In the genomic region with DNA sequence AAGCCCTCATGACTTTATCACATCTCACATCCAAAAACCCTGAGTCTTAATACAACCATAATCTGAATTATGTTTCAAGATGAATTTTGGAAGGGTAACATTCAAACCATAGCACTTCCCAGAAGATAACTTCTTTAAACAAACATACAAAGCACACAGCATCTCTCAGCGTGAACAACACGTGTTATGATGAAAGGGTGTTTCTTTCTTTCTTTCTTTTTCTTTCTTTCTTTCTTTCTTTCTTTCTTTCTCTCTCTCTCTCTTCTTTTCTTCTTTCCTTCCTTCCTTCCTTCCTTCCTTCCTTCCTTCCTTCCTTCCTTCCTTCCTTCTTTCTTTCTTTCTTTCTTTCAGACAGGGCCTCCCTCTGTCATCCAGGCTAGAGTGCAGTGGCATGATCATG, we compare ENCODE assay signal across 8 cellular contexts. TPM values are rescaled to one million over a fixed set of nuclear protein-coding genes. Genes with fewer than 3 reads are reported as not detected.
DNase-seq lines count a peak whose midpoint lies in the region; ATAC-seq and TF ChIP-seq lines count a peak whose summit lies in the region.
"Not testable (repeated sequence)": the region's sequence is repeated elsewhere in the genome, so short reads cannot be mapped to it uniquely, and the experiment has no call there.

No MANE protein-coding gene starts in this region.

- intact Hi-C loops in activated CD4-positive, alpha-beta memory T cell treated with anti-CD3 and anti-CD28 coated beads for 36 hours (cut with micrococcal nuclease) = loop anchor here (10.0 kb wide), 1 partner anchor 526 kb away; the partner anchor contains the start of gene PPP4R1
- intact Hi-C loops in activated naive CD4-positive, alpha-beta T cell treated with anti-CD3 and anti-CD28 coated beads for 36 hours (cut with micrococcal nuclease) = not testable (repeated sequence)

- not testable (repeated sequence) for H3K36me3 ChIP-seq in GM23338 (ENCODE audit: insufficient read depth)

- H3K9me3 Mint-ChIP-seq in GM23338; activated CD4-positive, alpha-beta memory T cell treated with anti-CD3 and anti-CD28 coated beads for 36 hours; activated naive CD4-positive, alpha-beta T cell treated with anti-CD3 and anti-CD28 coated beads for 36 hours; activated naive CD8-positive, alpha-beta T cell treated with anti-CD3 and anti-CD28 coated beads for 36 hours; naive thymus-derived CD8-positive, alpha-beta T cell; stimulated activated naive CD8-positive, alpha-beta T cell treated with anti-CD3 and anti-CD28 coated beads, Interleukin-15, amount 100 ng/mL, for 72 hours: not testable (repeated sequence)
- peaks cover 10% of the 10 kb centered on the region for H3K9me3 Mint-ChIP-seq in activated T-cell treated with anti-CD3 and anti-CD28 coated beads, Interleukin-2, amount 50 U/mL, for 24 hours

- TF ChIP-seq CTCF in GM23338 (conservative IDR thresholded peaks at IDR 0.05; ENCODE audit: low read depth in 2 of 2) = not testable (repeated sequence)

- not testable (repeated sequence) for H3K9me2 ChIP-seq in GM23338 (ENCODE audit: insufficient read depth)

- CTCF ChIA-PET in activated CD4-positive, alpha-beta memory T cell treated with anti-CD3 and anti-CD28 coated beads for 36 hours (lab: Charles Lee); activated naive CD4-positive, alpha-beta T cell treated with anti-CD3 and anti-CD28 coated beads for 36 hours (lab: Charles Lee): not testable (repeated sequence)

- H3K9me3 ChIP-seq in T-helper 17 cell (ENCODE audit: control insufficient read depth, low read length, poor library complexity, severe bottlenecking) = not testable (repeated sequence)

- not testable (repeated sequence) for H3K4me1 Mint-ChIP-seq in GM23338
- peaks cover 29% of the 10 kb centered on the region for H3K4me1 Mint-ChIP-seq in T-helper 17 cell
- H3K4me1 Mint-ChIP-seq in activated CD4-positive, alpha-beta memory T cell treated with anti-CD3 and anti-CD28 coated beads for 36 hours (ENCODE audit: low read depth) = peaks cover 66% of the 10 kb centered on the region
- peaks cover 65% of the 10 kb centered on the region for H3K4me1 Mint-ChIP-seq in activated T-cell treated with anti-CD3 and anti-CD28 coated beads, Interleukin-2, amount 50 U/mL, for 24 hours (ENCODE audit: low read depth)
- H3K4me1 Mint-ChIP-seq in activated naive CD4-positive, alpha-beta T cell treated with anti-CD3 and anti-CD28 coated beads for 36 hours (ENCODE audit: low read depth) = peaks cover 57% of the 10 kb centered on the region
- peaks cover 40% of the 10 kb centered on the region for H3K4me1 Mint-ChIP-seq in activated naive CD8-positive, alpha-beta T cell treated with anti-CD3 and anti-CD28 coated beads for 36 hours
- H3K4me1 Mint-ChIP-seq in naive thymus-derived CD8-positive, alpha-beta T cell = peaks cover 8 to 53% (median 40%) of the 10 kb centered on the region in 4 donors
- peaks cover 70% of the 10 kb centered on the region for H3K4me1 Mint-ChIP-seq in stimulated activated naive CD8-positive, alpha-beta T cell treated with anti-CD3 and anti-CD28 coated beads, Interleukin-15, amount 100 ng/mL, for 72 hours

- H3K27ac Mint-ChIP-seq in GM23338 = not testable (repeated sequence)
- H3K27ac Mint-ChIP-seq in T-helper 17 cell = peak overlapping the region; percentile 99
- peak overlapping the region; percentile 100 for H3K27ac Mint-ChIP-seq in activated CD4-positive, alpha-beta memory T cell treated with anti-CD3 and anti-CD28 coated beads for 36 hours
- H3K27ac Mint-ChIP-seq in activated T-cell treated with anti-CD3 and anti-CD28 coated beads, Interleukin-2, amount 50 U/mL, for 24 hours = peak overlapping the region; percentile 82
- H3K27ac Mint-ChIP-seq in activated naive CD4-positive, alpha-beta T cell treated with anti-CD3 and anti-CD28 coated beads for 36 hours = peak overlapping the region; percentile 47
- H3K27ac Mint-ChIP-seq in activated naive CD8-positive, alpha-beta T cell treated with anti-CD3 and anti-CD28 coated beads for 36 hours = peak overlapping the region; percentile 31
- H3K27ac Mint-ChIP-seq in naive thymus-derived CD8-positive, alpha-beta T cell = peak overlapping the region in 7 of 10 donors; percentile 56 to 89 (median 67)
- peak overlapping the region; percentile 27 to 90 for H3K27ac Mint-ChIP-seq in stimulated activated naive CD8-positive, alpha-beta T cell treated with anti-CD3 and anti-CD28 coated beads, Interleukin-15, amount 100 ng/mL, for 72 hours

- H3F3A ChIP-seq in GM23338 (replicated peaks; ENCODE audit: low read depth) = not testable (repeated sequence)

- H3K4me1 ChIP-seq in GM23338 (ENCODE audit: insufficient read depth) = not testable (repeated sequence)

- H3K4me2 ChIP-seq in GM23338 = not testable (repeated sequence)

- H3K27me3 ChIP-seq in GM23338 (ENCODE audit: insufficient read depth) = not testable (repeated sequence)

- not testable (repeated sequence) for ATAC-seq in GM23338; T-helper 17 cell; naive thymus-derived CD8-positive, alpha-beta T cell; stimulated activated naive CD8-positive, alpha-beta T cell treated with anti-CD3 and anti-CD28 coated beads, Interleukin-15, amount 100 ng/mL, for 72 hours

- not testable (repeated sequence) for H3K27me3 Mint-ChIP-seq in GM23338 (ENCODE audit: insufficient read depth, low read depth, poor library complexity); T-helper 17 cell; activated CD4-positive, alpha-beta memory T cell treated with anti-CD3 and anti-CD28 coated beads for 36 hours; activated T-cell treated with anti-CD3 and anti-CD28 coated beads, Interleukin-2, amount 50 U/mL, for 24 hours; activated naive CD4-positive, alpha-beta T cell treated with anti-CD3 and anti-CD28 coated beads for 36 hours (ENCODE audit: low read depth); activated naive CD8-positive, alpha-beta T cell treated with anti-CD3 and anti-CD28 coated beads for 36 hours; naive thymus-derived CD8-positive, alpha-beta T cell; stimulated activated naive CD8-positive, alpha-beta T cell treated with anti-CD3 and anti-CD28 coated beads, Interleukin-15, amount 100 ng/mL, for 72 hours

- H3K79me2 ChIP-seq in GM23338 (replicated peaks; ENCODE audit: insufficient read depth) = not testable (repeated sequence)

- POLR2A ChIA-PET in activated CD4-positive, alpha-beta memory T cell treated with anti-CD3 and anti-CD28 coated beads for 36 hours (lab: Charles Lee) = interaction anchor here (0.8 to 8.4 kb wide), 8 partner anchors 9 to 49 kb away, joined by 3 to 84 read pairs (median 8); partner anchors contain the start of gene ANKRD12
- POLR2A ChIA-PET in naive thymus-derived CD8-positive, alpha-beta T cell (lab: Charles Lee) = interaction anchor here (4.8 kb wide), 1 partner anchor 14 kb away, joined by 21 read pairs; the partner anchor contains the start of gene NDUFV2

- H3K4me3 ChIP-seq in GM23338 = not testable (repeated sequence)

- H4K20me1 ChIP-seq in GM23338 (replicated peaks; ENCODE audit: insufficient read depth) = not testable (repeated sequence)

- H2AFZ ChIP-seq in GM23338 = peak overlapping the region; percentile 59

- H3K27ac ChIP-seq in GM23338 (ENCODE audit: low read depth) = not testable (repeated sequence)

- not testable (repeated sequence) for DNase-seq in GM23338 (ENCODE audit: low spot score); T-helper 17 cell; activated CD4-positive, alpha-beta memory T cell treated with anti-CD3 and anti-CD28 coated beads for 36 hours; activated T-cell treated with anti-CD3 and anti-CD28 coated beads, Interleukin-2, amount 50 U/mL, for 24 hours; activated naive CD4-positive, alpha-beta T cell treated with anti-CD3 and anti-CD28 coated beads for 36 hours; activated naive CD8-positive, alpha-beta T cell treated with anti-CD3 and anti-CD28 coated beads for 36 hours; naive thymus-derived CD8-positive, alpha-beta T cell; stimulated activated naive CD8-positive, alpha-beta T cell treated with anti-CD3 and anti-CD28 coated beads, Interleukin-15, amount 100 ng/mL, for 72 hours

- not testable (repeated sequence) for H3K4me3 Mint-ChIP-seq in GM23338; activated naive CD4-positive, alpha-beta T cell treated with anti-CD3 and anti-CD28 coated beads for 36 hours; activated naive CD8-positive, alpha-beta T cell treated with anti-CD3 and anti-CD28 coated beads for 36 hours; naive thymus-derived CD8-positive, alpha-beta T cell
- H3K4me3 Mint-ChIP-seq in T-helper 17 cell = peak overlapping the region; percentile 50
- peak overlapping the region; percentile 73 for H3K4me3 Mint-ChIP-seq in activated CD4-positive, alpha-beta memory T cell treated with anti-CD3 and anti-CD28 coated beads for 36 hours
- H3K4me3 Mint-ChIP-seq in activated T-cell treated with anti-CD3 and anti-CD28 coated beads, Interleukin-2, amount 50 U/mL, for 24 hours = peak overlapping the region; percentile 43
- peak overlapping the region; percentile 62 to 67 for H3K4me3 Mint-ChIP-seq in stimulated activated naive CD8-positive, alpha-beta T cell treated with anti-CD3 and anti-CD28 coated beads, Interleukin-15, amount 100 ng/mL, for 72 hours

- H3K36me3 Mint-ChIP-seq in GM23338 (ENCODE audit: low read depth); T-helper 17 cell (ENCODE audit: low read depth); activated naive CD4-positive, alpha-beta T cell treated with anti-CD3 and anti-CD28 coated beads for 36 hours (ENCODE audit: low read depth); naive thymus-derived CD8-positive, alpha-beta T cell: not testable (repeated sequence)
- H3K36me3 Mint-ChIP-seq in activated CD4-positive, alpha-beta memory T cell treated with anti-CD3 and anti-CD28 coated beads for 36 hours = peaks cover 39% of the 10 kb centered on the region
- H3K36me3 Mint-ChIP-seq in activated T-cell treated with anti-CD3 and anti-CD28 coated beads, Interleukin-2, amount 50 U/mL, for 24 hours (ENCODE audit: low read depth) = peaks cover 24% of the 10 kb centered on the region
- peaks cover 13% of the 10 kb centered on the region for H3K36me3 Mint-ChIP-seq in activated naive CD8-positive, alpha-beta T cell treated with anti-CD3 and anti-CD28 coated beads for 36 hours

RNA-seq across cellular contexts. Expression of gene NDUFV2, which starts 13.8 kb away (rescaled TPM):
- 157 and 169 TPM in 2 replicates for total RNA-seq in GM23338 (2014; rRNA removed; shearing (Covaris generic))
- 535 and 577 TPM in 2 replicates for polyA plus RNA-seq in GM23338 (2016; fragmentation: Nextera tagmentation; extraction: Ambion mirVana)
- 100 to 1,000 TPM; 222 to 231 TPM for total RNA-seq in T-helper 17 cell
- total RNA-seq in activated CD4-positive, alpha-beta memory T cell treated with anti-CD3 and anti-CD28 coated beads for 36 hours = 100 to 1,000 TPM; 535 to 552 TPM
- total RNA-seq in activated naive CD4-positive, alpha-beta T cell treated with anti-CD3 and anti-CD28 coated beads for 36 hours = 100 to 1,000 TPM; 290 to 303 TPM
- 100 to 1,000 TPM; 302 to 307 TPM for total RNA-seq in activated naive CD8-positive, alpha-beta T cell treated with anti-CD3 and anti-CD28 coated beads for 36 hours
- 100 to 1,000 TPM; 149 to 166 TPM for total RNA-seq in naive thymus-derived CD8-positive, alpha-beta T cell
- polyA plus RNA-seq in naive thymus-derived CD8-positive, alpha-beta T cell = 100 to 1,000 TPM; 106 to 155 (median 128) TPM

RNA-seq across cellular contexts. Expression of gene ANKRD12, which starts 47.9 kb away (rescaled TPM):
- 17.2 and 23.9 TPM in 2 replicates for total RNA-seq in GM23338 (2014; rRNA removed; shearing (Covaris generic))
- polyA plus RNA-seq in GM23338 (2016; fragmentation: Nextera tagmentation; extraction: Ambion mirVana) = 57.9 and 92.4 TPM in 2 replicates
- 100 to 1,000 TPM; 191 to 257 TPM for total RNA-seq in T-helper 17 cell
- total RNA-seq in activated CD4-positive, alpha-beta memory T cell treated with anti-CD3 and anti-CD28 coated beads for 36 hours = 10 to 100 TPM; 77.8 to 83.9 TPM
- total RNA-seq in activated naive CD4-positive, alpha-beta T cell treated with anti-CD3 and anti-CD28 coated beads for 36 hours = 10 to 100 TPM; 37.5 to 40.0 TPM
- 10 to 100 TPM; 33.1 to 33.9 TPM for total RNA-seq in activated naive CD8-positive, alpha-beta T cell treated with anti-CD3 and anti-CD28 coated beads for 36 hours
- total RNA-seq in naive thymus-derived CD8-positive, alpha-beta T cell = 100 to 1,000 TPM; 198 to 212 TPM
- polyA plus RNA-seq in naive thymus-derived CD8-positive, alpha-beta T cell = 10 to 100 TPM; 15.7 to 70.4 (median 26.3) TPM
